Comparison of ENCODE assay signal across 11 cellular contexts in genomic region chr1:93635614-93636543, GRCh38. TPM values are rescaled to one million over a fixed set of nuclear protein-coding genes. Genes with fewer than 3 reads are reported as not detected.
A peak's percentile ranks its signal among the peaks of the same experiment; 100 is the strongest.
DNase-seq lines count a peak whose midpoint lies in the region; ATAC-seq and TF ChIP-seq lines count a peak whose summit lies in the region.
"Had no signal": no experiment of that assay in that cellular context is flagged by ENCODE, and none has a peak within 500 bp of the region (broad histone marks: within the 10 kb centered on the region; RNA-seq: fewer than 3 reads in every experiment).

No MANE protein-coding gene starts in this region.

- TF ChIP-seq POLR2A in stomach (IDR thresholded peaks at IDR 0.05): no peak

- WGBS in stomach, 5 donors: 79 to 88% (median 85%) methylated on average over 14 of the region's 14 CpGs

- H3K36me3 ChIP-seq in stomach: peaks cover 0 to 6% (median 0%) of the 10 kb centered on the region in 4 donors

- H3K27me3 ChIP-seq in layer of hippocampus (ENCODE audit: control insufficient read depth, insufficient read depth, low read length) (no peaks in the 10 kb centered on the region), stomach (no peaks in the 10 kb centered on the region)
- H3K27me3 ChIP-seq: SJCRH30 had no signal

- H3K4me1 ChIP-seq in stomach: peaks cover 0 to 28% (median 8%) of the 10 kb centered on the region in 4 donors
- H3K4me1 ChIP-seq: SJCRH30 had no signal

- no peak for TF ChIP-seq CTCF in stomach (IDR thresholded peaks at IDR 0.05)

- TF ChIP-seq EP300 in stomach (IDR thresholded peaks at IDR 0.05): no peak

- H3K9me3 ChIP-seq in stomach: no peaks in the 10 kb centered on the region

- intact Hi-C loops in stomach (cut with DNase I; ENCODE audit: low total_unique reads): loop anchor here (10.0 kb wide), 1 partner anchor 209 kb away; no protein-coding TSS in a partner anchor

- H3K4me3 ChIP-seq in stomach: no peak overlapping the region
- H3K4me3 ChIP-seq: SJCRH30 had no signal

- no peak for ATAC-seq in GM18870 (IDR thresholded peaks at IDR 0.05; ENCODE audit: unreplicated experiment)
- ATAC-seq in HG03039 (IDR thresholded peaks at IDR 0.05; ENCODE audit: unreplicated experiment): no peak
- no peak for ATAC-seq in GM18861 (IDR thresholded peaks at IDR 0.05; ENCODE audit: unreplicated experiment)

- DNase-seq in ecto neural progenitor cell (ENCODE audit: low spot score): peak; percentile 77
- no peak for DNase-seq in stomach
- no peak for DNase-seq in activated CD4-positive, alpha-beta T cell treated with anti-CD3 and anti-CD28 coated beads for 4 hours
- DNase-seq: activated naive CD4-positive, alpha-beta T cell; NCI-H2227 treated with DMSO at 0.1 percent for 48 hours; SJCRH30 had no signal

- H3K27ac ChIP-seq in layer of hippocampus (ENCODE audit: low read depth, low read length): peak overlapping the region; percentile 75
- H3K27ac ChIP-seq in stomach: peak overlapping the region in 3 of 5 donors; percentile 3 to 34 (median 32)
- H3K27ac ChIP-seq: SJCRH30 had no signal

TF ChIP-seq in PFSK-1, 5 proteins besides CTCF, POLR2A, EP300 and RAD21:
- TF ChIP-seq REST (IDR thresholded peaks at IDR 0.05; ENCODE audit: insufficient read depth in 1 of 2, low read depth in 2 of 2, low read length in 2 of 2): no peak
- TF ChIP-seq POLR2AphosphoS5 (IDR thresholded peaks at IDR 0.05; ENCODE audit: low read depth, low read length): no peak
- TF ChIP-seq FOXP2 (optimal IDR thresholded peaks at IDR 0.05; ENCODE audit: borderline replicate concordance, extremely low read depth, extremely low read length, insufficient read depth): peak; percentile 80

RNA-seq across cellular contexts. Expression of gene BCAR3, which starts 45.8 kb away (rescaled TPM):
- polyA plus RNA-seq in PFSK-1 (2012; ENCODE audit: insufficient read length, low read depth): 48.4 TPM
- total RNA-seq in stomach: 10 to 100 TPM; 10.1 to 28.0 (median 20.6) TPM
- polyA plus RNA-seq in stomach: 10 to 100 TPM in 1 of 3 donors, 1 to 10 TPM in 2; 5.6 to 25.8 (median 8.3) TPM
